9 cellular contexts compared by ENCODE assay signal in the genomic region with DNA sequence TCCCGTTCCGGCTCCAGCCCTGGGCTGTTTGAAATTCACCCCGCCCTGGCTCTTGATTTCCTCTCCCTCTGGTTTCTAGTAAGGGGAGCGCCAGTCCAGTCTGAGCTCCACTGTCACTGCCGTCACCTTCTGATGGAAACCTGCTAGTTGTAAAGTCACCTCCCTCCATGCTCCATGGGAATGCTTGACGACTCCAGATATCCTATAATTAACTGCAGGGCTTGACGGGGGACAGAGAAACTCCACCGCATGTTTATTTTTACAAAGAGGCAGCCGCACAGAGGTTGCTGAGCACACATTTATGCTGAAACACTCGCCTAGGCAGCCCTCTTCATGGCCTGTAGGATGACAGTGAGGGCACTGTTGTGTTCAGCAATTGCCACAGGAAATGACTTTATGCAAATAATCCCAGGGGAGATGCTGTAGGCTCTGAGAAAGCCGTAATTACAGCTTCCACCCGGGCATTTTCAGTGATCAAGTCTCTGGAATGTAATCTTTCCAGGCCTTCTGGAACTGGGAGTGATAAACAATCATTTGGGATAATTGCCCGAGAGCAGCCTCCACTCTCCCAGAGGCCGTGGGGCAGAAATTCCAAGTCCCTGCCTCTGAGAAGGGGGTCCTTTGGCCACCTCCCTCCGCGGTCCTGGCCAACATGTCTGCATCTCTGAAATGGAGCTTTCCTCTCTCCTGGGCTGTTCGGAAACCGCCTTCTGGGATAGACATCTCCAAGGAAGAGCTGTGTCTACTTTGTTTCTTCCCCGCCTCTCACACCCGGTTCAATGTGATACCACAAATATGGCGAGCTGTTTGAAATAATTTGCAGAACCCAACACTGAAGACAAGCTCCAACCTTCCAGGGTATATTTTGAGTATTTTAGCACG.
DNase-seq lines count a peak whose midpoint lies in the region; ATAC-seq and TF ChIP-seq lines count a peak whose summit lies in the region.
"Had no signal": no experiment of that assay in that cellular context is flagged by ENCODE, and none has a peak within 500 bp of the region (broad histone marks: within the 10 kb centered on the region; RNA-seq: fewer than 3 reads in every experiment).

No MANE protein-coding gene starts in this region.

- H3K27me3 ChIP-seq in Loucy (ENCODE audit: insufficient read depth, low read length, poor library complexity, severe bottlenecking) (no peaks in the 10 kb centered on the region), cardiac muscle cell (no peaks in the 10 kb centered on the region)

- no peaks in the 10 kb centered on the region for H3K79me2 ChIP-seq in Loucy (ENCODE audit: insufficient read depth, low read length)

- H3K4me2 ChIP-seq in Loucy (ENCODE audit: low read depth, low read length, poor library complexity, severe bottlenecking): peak overlapping the region; percentile 37
- H3K4me2 ChIP-seq: KMS-11 had no signal

- H3F3A ChIP-seq in Loucy (ENCODE audit: low read depth): no peaks in the 10 kb centered on the region

- no peaks in the 10 kb centered on the region for H3K9me2 ChIP-seq in Loucy (replicated peaks; ENCODE audit: low read depth, low read length)

- H3K4me1 ChIP-seq in Loucy (ENCODE audit: insufficient read depth, low read length, poor library complexity, severe bottlenecking) (peaks cover 30% of the 10 kb centered on the region), cardiac muscle cell (ENCODE audit: low read depth) (peaks cover 9% of the 10 kb centered on the region)

- peak overlapping the region; percentile 70 for H2AFZ ChIP-seq in Loucy (ENCODE audit: low read length)

- H4K20me1 ChIP-seq in Loucy (ENCODE audit: insufficient read depth, low read length, poor library complexity, severe bottlenecking): no peaks in the 10 kb centered on the region

- peak; percentile 74 for DNase-seq in GM12864 (ENCODE audit: low read depth)
- DNase-seq in cardiac muscle cell (ENCODE audit: low read depth in 1 of 2, low spot score in 1 of 2): peak; percentile 18 to 55
- DNase-seq in 8988T: no peak
- no peak for DNase-seq in cerebellar nuclear complex (lab: John Stamatoyannopoulos, UW)
- DNase-seq in NCI-H2171 treated with DMSO at 0.1 percent for 48 hours (lab: John Stamatoyannopoulos, UW): no peak

- H3K9ac ChIP-seq in Loucy (ENCODE audit: low read depth, low read length, poor library complexity, severe bottlenecking): no peak overlapping the region
- H3K9ac ChIP-seq: KMS-11 had no signal

- H3K27ac ChIP-seq in cardiac muscle cell: peak overlapping the region; percentile 53
- H3K27ac ChIP-seq: KMS-11 had no signal

- ATAC-seq in GM21528 (IDR thresholded peaks at IDR 0.05; ENCODE audit: low FRiP score, unreplicated experiment): peak; percentile 84
- no peak for ATAC-seq in HG03457 (IDR thresholded peaks at IDR 0.05; ENCODE audit: unreplicated experiment)

- H3K9me3 ChIP-seq in Loucy (ENCODE audit: insufficient read depth, low read depth, low read length): no peaks in the 10 kb centered on the region
- H3K9me3 ChIP-seq in cardiac muscle cell (ENCODE audit: low read depth): no peaks in the 10 kb centered on the region

- H3K36me3 ChIP-seq in Loucy (ENCODE audit: insufficient read depth, low read length): no peaks in the 10 kb centered on the region
- H3K36me3 ChIP-seq in cardiac muscle cell: no peaks in the 10 kb centered on the region

- peak overlapping the region; percentile 64 for H3K4me3 ChIP-seq in GM12864 (ENCODE audit: low read depth, low read length)
- no peak overlapping the region for H3K4me3 ChIP-seq in Loucy (ENCODE audit: low read length, poor library complexity, severe bottlenecking)
- H3K4me3 ChIP-seq in cardiac muscle cell: no peak overlapping the region

- TF ChIP-seq CTCF in GM12864 (IDR thresholded peaks at IDR 0.05; ENCODE audit: low read depth, low read length, missing control alignments) (peak; percentile 11), Loucy (conservative IDR thresholded peaks at IDR 0.05; ENCODE audit: low read length) (no peak), cardiac muscle cell (IDR thresholded peaks at IDR 0.05; ENCODE audit: low read depth, low read length) (no peak)

Comparison
In these comparisons a context has a peak if more than half of its experiments do, and no peak if none do; other contexts are left out.
1. DNase-seq: peak in GM12864 (single experiment) and cardiac muscle cell (2 of 2); none in 8988T (single experiment), cerebellar nuclear complex (0 of 2) and NCI-H2171 treated with DMSO at 0.1 percent for 48 hours (single experiment).